Comparison of ENCODE assay signal across 20 cellular contexts in genomic region chr14:62657376-62657775, GRCh38.
A peak's percentile ranks its signal among the peaks of the same experiment; 100 is the strongest.
DNase-seq lines count a peak whose midpoint lies in the region; ATAC-seq, FAIRE-seq and TF ChIP-seq lines count a peak whose summit lies in the region.
"Had no signal": no experiment of that assay in that cellular context is flagged by ENCODE, and none has a peak within 500 bp of the region (broad histone marks: within the 10 kb centered on the region; RNA-seq: fewer than 3 reads in every experiment).

No MANE protein-coding gene starts in this region.

- TF ChIP-seq EP300 in H1 (IDR thresholded peaks at IDR 0.05; ENCODE audit: borderline replicate concordance in 1 of 2, low read depth in 2 of 2, low read length in 2 of 2) (no peak), gastroesophageal sphincter (IDR thresholded peaks at IDR 0.05) (no peak)

- H3K79me1 ChIP-seq in H1 (ENCODE audit: low read depth, low read length) = no peaks in the 10 kb centered on the region

- H3K23ac ChIP-seq in H1 (ENCODE audit: insufficient read length) = no peak overlapping the region

- TF ChIP-seq RAD21 in H1 (IDR thresholded peaks at IDR 0.05 in 1 of 2, conservative IDR thresholded peaks at IDR 0.05 in 1 of 2; ENCODE audit: low read depth in 2 of 2, low read length in 2 of 2) = no peak

- H3K27me3 ChIP-seq in HUES48 (ENCODE audit: control insufficient read depth, insufficient read depth, low read length) = no peaks in the 10 kb centered on the region
- H3K27me3 ChIP-seq in H1 (replicated peaks in 1 of 4; ENCODE audit: control insufficient read depth in 3 of 4, extremely low read depth in 1 of 4, insufficient read depth in 3 of 4, low read length in 3 of 4) = no peaks in the 10 kb centered on the region
- H3K27me3 ChIP-seq in iPS-18a (ENCODE audit: control insufficient read depth, insufficient read depth, low read length) = no peaks in the 10 kb centered on the region
- no peaks in the 10 kb centered on the region for H3K27me3 ChIP-seq in body of pancreas
- no peaks in the 10 kb centered on the region for H3K27me3 ChIP-seq in gastroesophageal sphincter
- H3K27me3 ChIP-seq: BE2C had no signal

- CTCF ChIA-PET in H1 (lab: Charles Lee; ENCODE audit: partially characterized antibody) = no interaction called here

- H3K36me3 Mint-ChIP-seq in nephron progenitor cell (ENCODE audit: low read depth) = peaks cover 40% of the 10 kb centered on the region
- H3K36me3 Mint-ChIP-seq: CD4-positive, CD25-positive, alpha-beta regulatory T cell; CD8-positive, alpha-beta memory T cell; IgD-negative memory B cell had no signal

- H4K5ac ChIP-seq in H1 (ENCODE audit: insufficient read length, low read depth, low read length) = no peak overlapping the region

- peak; percentile 13 for FAIRE-seq in H1 (lab: Jason Lieb, UNC)
- FAIRE-seq: D721Med, G401.6, GM12891, HepG2 had no signal

- no peak overlapping the region for H2BK12ac ChIP-seq in H1 (ENCODE audit: low read depth, low read length)

- H3K4me1 ChIP-seq in HUES48 (ENCODE audit: control insufficient read depth, insufficient read depth, low read length) = peaks cover 39% of the 10 kb centered on the region
- H3K4me1 ChIP-seq in H1 (replicated peaks in 1 of 4; ENCODE audit: control insufficient read depth in 3 of 4, insufficient read depth in 4 of 4, low read length in 3 of 4) = peaks cover 0 to 12% (median 4%) of the 10 kb centered on the region in 4 experiments; a peak in 3 of 7 replicates
- H3K4me1 ChIP-seq in iPS-18a (ENCODE audit: control insufficient read depth, low read depth, low read length) = peaks cover 28% of the 10 kb centered on the region
- no peaks in the 10 kb centered on the region for H3K4me1 ChIP-seq in body of pancreas
- peaks cover 0 to 9% (median 0%) of the 10 kb centered on the region in 3 donors for H3K4me1 ChIP-seq in gastroesophageal sphincter
- H3K4me1 ChIP-seq: BE2C had no signal

- H3K4me3 Mint-ChIP-seq in nephron progenitor cell = no peak overlapping the region
- H3K4me3 Mint-ChIP-seq: CD4-positive, CD25-positive, alpha-beta regulatory T cell; CD8-positive, alpha-beta memory T cell had no signal

- no peak for DNase-seq in H1 (ENCODE audit: low read depth in 1 of 2, low spot score in 2 of 2)
- no peak for DNase-seq in nephron progenitor cell
- no peak for DNase-seq in body of pancreas
- DNase-seq in germinal center (ENCODE audit: low spot score) = no peak
- DNase-seq in NCI-H1436 (lab: John Stamatoyannopoulos, UW) = no peak
- DNase-seq: BE2C; C1 segment of cervical spinal cord; CD4-positive, CD25-positive, alpha-beta regulatory T cell; CD8-positive, alpha-beta memory T cell; COR-L47; HCEC 1CT; KBM-7 had no signal

- no peaks in the 10 kb centered on the region for H3K23me2 ChIP-seq in H1 (ENCODE audit: low read depth, low read length)

- no peak overlapping the region for H3K4ac ChIP-seq in H1 (replicated peaks; ENCODE audit: insufficient read length, low read depth, low read length)

- POLR2A ChIA-PET in H1 (lab: Charles Lee; ENCODE audit: partially characterized antibody) = no interaction called here

- peak overlapping the region; percentile 73 for H3K27ac Mint-ChIP-seq in nephron progenitor cell
- H3K27ac Mint-ChIP-seq: CD4-positive, CD25-positive, alpha-beta regulatory T cell; CD8-positive, alpha-beta memory T cell; IgD-negative memory B cell had no signal

- H3K14ac ChIP-seq in H1 (ENCODE audit: insufficient read length) = no peak overlapping the region

- no peak overlapping the region for H3K18ac ChIP-seq in H1 (ENCODE audit: extremely low read depth, low read length)

- H3K4me1 Mint-ChIP-seq in nephron progenitor cell = peaks cover 40% of the 10 kb centered on the region
- H3K4me1 Mint-ChIP-seq: CD4-positive, CD25-positive, alpha-beta regulatory T cell; CD8-positive, alpha-beta memory T cell had no signal

- peak overlapping the region; percentile 58 for H3K27ac ChIP-seq in HUES48 (ENCODE audit: low read depth, low read length)
- no peak overlapping the region for H3K27ac ChIP-seq in H1 (ENCODE audit: low read depth, low read length)
- H3K27ac ChIP-seq in iPS-18a (ENCODE audit: low read length) = no peak overlapping the region
- H3K27ac ChIP-seq in body of pancreas = no peak overlapping the region
- H3K27ac ChIP-seq in gastroesophageal sphincter = no peak overlapping the region

- no peaks in the 10 kb centered on the region for H3K9me3 ChIP-seq in HUES48 (ENCODE audit: control insufficient read depth, insufficient read depth, low read length)
- no peaks in the 10 kb centered on the region; a peak in 1 of 4 replicates for H3K9me3 ChIP-seq in H1 (ENCODE audit: insufficient read depth in 2 of 2, low read depth in 1 of 2, low read length in 1 of 2)
- H3K9me3 ChIP-seq in iPS-18a (ENCODE audit: control insufficient read depth, low read depth, low read length) = no peaks in the 10 kb centered on the region
- no peaks in the 10 kb centered on the region for H3K9me3 ChIP-seq in body of pancreas
- no peaks in the 10 kb centered on the region for H3K9me3 ChIP-seq in gastroesophageal sphincter
- H3K9me3 ChIP-seq: BE2C had no signal

- H2BK15ac ChIP-seq in H1 (ENCODE audit: low read length) = no peak overlapping the region

- no peaks in the 10 kb centered on the region for H3K79me2 ChIP-seq in H1 (ENCODE audit: control insufficient read depth in 1 of 2, insufficient read depth in 2 of 2, low read length in 2 of 2)

- H3K4me2 ChIP-seq in H1 (ENCODE audit: insufficient read depth in 1 of 2, low read depth in 2 of 2, low read length in 2 of 2) = peak overlapping the region; percentile 1 to 33; a peak in 2 of 4 replicates

- TF ChIP-seq POLR2A in H1 (IDR thresholded peaks at IDR 0.05; ENCODE audit: control extremely low read depth in 1 of 2, low read depth in 2 of 2, low read length in 2 of 2) = no peak
- TF ChIP-seq POLR2A in body of pancreas (IDR thresholded peaks at IDR 0.05) = no peak
- TF ChIP-seq POLR2A in gastroesophageal sphincter (IDR thresholded peaks at IDR 0.05) = no peak

- no peak overlapping the region for H2BK120ac ChIP-seq in H1 (replicated peaks; ENCODE audit: low read depth, low read length)

- H2AK5ac ChIP-seq in H1 (ENCODE audit: low read depth, low read length) = no peak overlapping the region

- WGBS in H1 (ENCODE audit: extremely low coverage in 1 of 2, insufficient coverage in 1 of 2, insufficient read length in 1 of 2, insufficient replicate concordance in 2 of 2, low coverage in 1 of 2, low lambda C conversion rate in 2 of 2, missing lambda C conversion rate in 1 of 2), 2 experiments = 48% methylated on average over 2 of the region's 2 CpGs; no CpG with 5 or more reads in 1 of the 2 experiments
- WGBS in body of pancreas, 2 donors = 51% methylated on average over 2 of the region's 2 CpGs
- 58 to 94% methylated on average over 2 of the region's 2 CpGs for WGBS in gastroesophageal sphincter (ENCODE audit: low coverage in 1 of 2), 2 donors

- H3K27me3 Mint-ChIP-seq in nephron progenitor cell (ENCODE audit: low read depth, poor library complexity) = no peaks in the 10 kb centered on the region
- H3K27me3 Mint-ChIP-seq: CD4-positive, CD25-positive, alpha-beta regulatory T cell; CD8-positive, alpha-beta memory T cell; IgD-negative memory B cell had no signal

- H4K8ac ChIP-seq in H1 (ENCODE audit: extremely low read depth, insufficient read depth, low read length) = no peak overlapping the region

- H3K4me3 ChIP-seq in HUES48 (ENCODE audit: low read depth, low read length) = no peak overlapping the region
- peak overlapping the region in 1 of 4 experiments; percentile 10; a peak in 1 of 8 replicates for H3K4me3 ChIP-seq in H1 (ENCODE audit: extremely low read depth in 1 of 4, insufficient read depth in 2 of 4, low read depth in 3 of 4, low read length in 4 of 4)
- peak overlapping the region; percentile 11 for H3K4me3 ChIP-seq in iPS-18a (ENCODE audit: low read length)
- H3K4me3 ChIP-seq in body of pancreas = no peak overlapping the region
- no peak overlapping the region for H3K4me3 ChIP-seq in gastroesophageal sphincter

- peak overlapping the region; percentile 13; the same call in 1 of the 2 replicates for H2BK20ac ChIP-seq in H1 (ENCODE audit: low read length)

- no peaks in the 10 kb centered on the region for H3K36me3 ChIP-seq in HUES48 (ENCODE audit: control insufficient read depth, insufficient read depth, low read length)
- H3K36me3 ChIP-seq in H1 (ENCODE audit: control insufficient read depth in 2 of 4, insufficient read depth in 4 of 4, low read length in 3 of 4) = no peaks in the 10 kb centered on the region
- H3K36me3 ChIP-seq in iPS-18a (ENCODE audit: control insufficient read depth, low read depth, low read length) = no peaks in the 10 kb centered on the region
- no peaks in the 10 kb centered on the region for H3K36me3 ChIP-seq in body of pancreas (replicated peaks in 1 of 2; ENCODE audit: insufficient read depth in 1 of 2, low read depth in 2 of 2)
- H3K36me3 ChIP-seq in gastroesophageal sphincter = no peaks in the 10 kb centered on the region
- H3K36me3 ChIP-seq: BE2C had no signal

- TF ChIP-seq CTCF in H1 (IDR thresholded peaks at IDR 0.05; ENCODE audit: control extremely low read depth in 1 of 3, insufficient read depth in 1 of 3, low read depth in 1 of 3, low read length in 3 of 3) (no peak), nephron progenitor cell (IDR thresholded peaks at IDR 0.05) (no peak), body of pancreas (IDR thresholded peaks at IDR 0.05) (no peak), gastroesophageal sphincter (IDR thresholded peaks at IDR 0.05) (no peak)

- intact Hi-C loops in body of pancreas (cut with DNase I) = no loop called here

- peak overlapping the region; percentile 17; the same call in 1 of the 2 replicates for H2BK5ac ChIP-seq in H1 (ENCODE audit: low read depth, low read length)

- no peak overlapping the region for H4K91ac ChIP-seq in H1 (replicated peaks; ENCODE audit: insufficient read length, low read length)

- ATAC-seq in body of pancreas = no peak
- no peak for ATAC-seq in gastroesophageal sphincter
- ATAC-seq: HepG2 had no signal

- no peaks in the 10 kb centered on the region for H4K20me1 ChIP-seq in H1 (replicated peaks in 1 of 2; ENCODE audit: control insufficient read depth in 1 of 2, insufficient read depth in 2 of 2, low read length in 2 of 2)

- H3K9me3 Mint-ChIP-seq in nephron progenitor cell = peaks cover 33% of the 10 kb centered on the region

- H2AFZ ChIP-seq in H1 (ENCODE audit: low read length) = no peak overlapping the region

- H3K56ac ChIP-seq in H1 (replicated peaks; ENCODE audit: insufficient read length, low read depth, low read length) = no peak overlapping the region

- H3K9ac ChIP-seq in HUES48 (ENCODE audit: low read depth, low read length) (no peak overlapping the region), H1 (replicated peaks in 1 of 4; ENCODE audit: extremely low read depth in 1 of 4, low read depth in 3 of 4, low read length in 3 of 4) (no peak overlapping the region), iPS-18a (ENCODE audit: low read length) (no peak overlapping the region)

TF ChIP-seq in H1, 55 proteins besides CTCF, POLR2A, EP300 and RAD21 (continues in another document):
- no peak for TF ChIP-seq PHF8 (conservative IDR thresholded peaks at IDR 0.05; ENCODE audit: low read depth, low read length)
- TF ChIP-seq CHD1 (IDR thresholded peaks at IDR 0.05; ENCODE audit: low read depth, low read length) = no peak
- TF ChIP-seq POU5F1 (IDR thresholded peaks at IDR 0.05; ENCODE audit: low read depth, low read length) = no peak
- TF ChIP-seq BCL11A (IDR thresholded peaks at IDR 0.05; ENCODE audit: low read depth in 2 of 2, low read length in 2 of 2) = no peak
- TF ChIP-seq CTBP2 (IDR thresholded peaks at IDR 0.05; ENCODE audit: borderline replicate concordance, insufficient read depth, insufficient read length, low read length) = no peak
